ENCODE assay signal across 8 cellular contexts in genomic region chr10:22655312-22655973, GRCh38. TPM values are rescaled to one million over a fixed set of nuclear protein-coding genes. Genes with fewer than 3 reads are reported as not detected.
A peak's percentile ranks its signal among the peaks of the same experiment; 100 is the strongest.
DNase-seq lines count a peak whose midpoint lies in the region; ATAC-seq and TF ChIP-seq lines count a peak whose summit lies in the region.

No MANE protein-coding gene starts in this region.

- H3K27me3 ChIP-seq in mammary epithelial cell (ENCODE audit: insufficient read depth, low read length) (no peaks in the 10 kb centered on the region), osteoblast (ENCODE audit: insufficient read depth, low read length) (no peaks in the 10 kb centered on the region)

- TF ChIP-seq CTCF in GM12865 (IDR thresholded peaks at IDR 0.05; ENCODE audit: insufficient read depth, low read depth, low read length, missing control alignments): no peak
- no peak for TF ChIP-seq CTCF in mammary epithelial cell (conservative IDR thresholded peaks at IDR 0.05 in 1 of 2, IDR thresholded peaks at IDR 0.05 in 1 of 2; ENCODE audit: extremely low read depth in 1 of 2, insufficient read depth in 1 of 2, low read depth in 1 of 2, low read length in 2 of 2)
- peak; percentile 6 for TF ChIP-seq CTCF in osteoblast (IDR thresholded peaks at IDR 0.05; ENCODE audit: extremely low read depth, low read depth, low read length)

- intact Hi-C loops in mammary epithelial cell (cut with micrococcal nuclease): no loop called here

- H4K20me1 ChIP-seq in mammary epithelial cell (ENCODE audit: insufficient read depth, low read length) (no peaks in the 10 kb centered on the region), osteoblast (ENCODE audit: insufficient read depth, low read length) (peaks cover 5% of the 10 kb centered on the region)

- CTCF ChIA-PET in mammary epithelial cell (lab: Charles Lee; ENCODE audit: low non-redundant PET): no interaction called here

- H3K9me3 ChIP-seq in mammary epithelial cell (replicated peaks; ENCODE audit: insufficient read depth, low read length) (no peaks in the 10 kb centered on the region), osteoblast (ENCODE audit: low read depth, low read length) (no peaks in the 10 kb centered on the region)

- H2AFZ ChIP-seq in mammary epithelial cell (ENCODE audit: low read depth, low read length): no peak overlapping the region
- no peak overlapping the region for H2AFZ ChIP-seq in osteoblast (ENCODE audit: low read length)

- in situ Hi-C loops in mammary epithelial cell (cut with MboI; ENCODE audit: low sequenced_read_pairs in 2 of 2): no loop called here

- H3K4me2 ChIP-seq in mammary epithelial cell (ENCODE audit: insufficient read depth, low read depth, low read length) (no peak overlapping the region), osteoblast (ENCODE audit: insufficient read depth, low read length) (no peak overlapping the region)

- peaks cover 2% of the 10 kb centered on the region for H3K36me3 ChIP-seq in mammary epithelial cell (ENCODE audit: insufficient read depth, low read length)
- H3K36me3 ChIP-seq in osteoblast (ENCODE audit: insufficient read depth, low read length): no peaks in the 10 kb centered on the region

- DNase-seq in GM12865 (ENCODE audit: low read depth): peak; percentile 79
- peak; percentile 11 for DNase-seq in NCI-H2227 (lab: John Stamatoyannopoulos, UW; ENCODE audit: unreplicated experiment)
- peak; percentile 71 for DNase-seq in mammary epithelial cell
- no peak for DNase-seq in osteoblast (ENCODE audit: insufficient read length, low spot score, missing footprints)
- no peak for DNase-seq in NCI-H2081 treated with DMSO at 0.1 percent for 48 hours (lab: John Stamatoyannopoulos, UW)
- no peak for DNase-seq in MV-4-11 (lab: John Stamatoyannopoulos, UW)
- DNase-seq in GF-D8 (lab: John Stamatoyannopoulos, UW): no peak

- BruUV-seq in mammary epithelial cell (replicated peaks; lab: Mats Ljungman, UMichigan): no TSS peak

- H3K27ac ChIP-seq in mammary epithelial cell (ENCODE audit: insufficient read depth, low read depth, low read length): no peak overlapping the region
- no peak overlapping the region for H3K27ac ChIP-seq in osteoblast (ENCODE audit: low read depth, low read length)

- no peak overlapping the region for H3K9ac ChIP-seq in mammary epithelial cell (ENCODE audit: insufficient read depth, low read length)

- dilution Hi-C loops in mammary epithelial cell (cut with HindIII; ENCODE audit: low sequenced_read_pairs): no loop called here

- H3K4me3 ChIP-seq in GM12865 (ENCODE audit: low read depth, low read length) (peak overlapping the region; percentile 8; the same call in 1 of the 2 replicates), mammary epithelial cell (replicated peaks in 1 of 3; ENCODE audit: insufficient read depth in 1 of 3, low read depth in 2 of 3, low read length in 3 of 3) (no peak overlapping the region), osteoblast (ENCODE audit: insufficient read depth, low read length) (no peak overlapping the region)

- H3K4me1 ChIP-seq in mammary epithelial cell (ENCODE audit: insufficient read depth, low read length): peaks cover 3% of the 10 kb centered on the region
- peaks cover 18% of the 10 kb centered on the region for H3K4me1 ChIP-seq in osteoblast (ENCODE audit: insufficient read depth, low read length)

- no peak for ATAC-seq in GM19452 (IDR thresholded peaks at IDR 0.05; ENCODE audit: unreplicated experiment)

- H3K79me2 ChIP-seq in mammary epithelial cell (ENCODE audit: insufficient read depth, low read length) (peaks cover 19% of the 10 kb centered on the region), osteoblast (ENCODE audit: insufficient read depth, low read length) (peaks cover 44% of the 10 kb centered on the region)

- WGBS in mammary epithelial cell (ENCODE audit: low coverage, missing lambda C conversion rate): 89% methylated on average over 10 of the region's 10 CpGs

RNA-seq across cellular contexts. Expression of gene PIP4K2A, which starts 58.9 kb away (rescaled TPM):
- total RNA-seq in mammary epithelial cell (10 to 100 TPM in 1 of 2 donors, 1 to 10 TPM in 1; 7.2 to 13.4 TPM), osteoblast (65.7 and 68.8 TPM in 2 replicates)
- polyA plus RNA-seq in mammary epithelial cell: 5.2 TPM
- polyA minus RNA-seq in mammary epithelial cell: 8.7 TPM

Comparison
In these comparisons a context has a peak if more than half of its experiments do, and no peak if none do; other contexts are left out.
1. DNase-seq: peak in GM12865 (single experiment), NCI-H2227 (single experiment) and mammary epithelial cell (single experiment); none in osteoblast (single experiment), NCI-H2081 treated with DMSO at 0.1 percent for 48 hours (single experiment), MV-4-11 (single experiment) and GF-D8 (single experiment).